ENCODE assay signal across 10 cellular contexts in genomic region chr7:5237286-5237685, GRCh38. TPM values are rescaled to one million over a fixed set of nuclear protein-coding genes. Genes with fewer than 3 reads are reported as not detected.
A peak's percentile ranks its signal among the peaks of the same experiment; 100 is the strongest.
DNase-seq lines count a peak whose midpoint lies in the region; ATAC-seq and TF ChIP-seq lines count a peak whose summit lies in the region.
"Had no signal": no experiment of that assay in that cellular context is flagged by ENCODE, and none has a peak within 500 bp of the region (broad histone marks: within the 10 kb centered on the region; RNA-seq: fewer than 3 reads in every experiment).

No MANE protein-coding gene starts in this region.

- ATAC-seq in naive thymus-derived CD4-positive, alpha-beta T cell: peak; percentile 64
- no peak for ATAC-seq in HG03025 (IDR thresholded peaks at IDR 0.05; ENCODE audit: low FRiP score, unreplicated experiment)

- BruUV-seq in PC-9 (replicated peaks; lab: Mats Ljungman, UMichigan): no TSS peak

- H3K4me1 ChIP-seq in fibroblast of lung (ENCODE audit: control insufficient read depth, extremely low read depth, insufficient read depth, low read length) (peaks cover 7% of the 10 kb centered on the region), PC-9 (replicated peaks; ENCODE audit: insufficient read depth) (peaks cover 19% of the 10 kb centered on the region)
- peaks cover 0 to 4% of the 10 kb centered on the region in 2 donors for H3K4me1 ChIP-seq in naive thymus-derived CD4-positive, alpha-beta T cell (ENCODE audit: control insufficient read depth in 2 of 2, insufficient read depth in 2 of 2, low read length in 2 of 2)

- DNase-seq in AG08395 (ENCODE audit: low spot score): peak; percentile 67
- DNase-seq in MV-4-11 (lab: John Stamatoyannopoulos, UW): peak; percentile 88
- DNase-seq in fibroblast of lung (ENCODE audit: low read depth in 2 of 2): peak; percentile 39 to 87
- no peak for DNase-seq in naive thymus-derived CD4-positive, alpha-beta T cell
- DNase-seq in NCI-H345 treated with DMSO at 0.1 percent for 48 hours (lab: John Stamatoyannopoulos, UW; ENCODE audit: unreplicated experiment): no peak
- DNase-seq in mesenteric fat pad (ENCODE audit: low spot score): no peak
- DNase-seq in PC-9: no peak
- DNase-seq: CD4-positive, CD25-positive, alpha-beta regulatory T cell; stimulated activated CD4-positive, alpha-beta T cell treated with anti-CD3 and anti-CD28 coated beads, Interleukin-15, amount 100 ng/mL, for 24 hours had no signal

- H3K9me3 ChIP-seq in fibroblast of lung (ENCODE audit: control insufficient read depth, insufficient read depth, low read depth, low read length) (no peaks in the 10 kb centered on the region), PC-9 (ENCODE audit: insufficient read depth, low read depth) (no peaks in the 10 kb centered on the region)
- H3K9me3 ChIP-seq in naive thymus-derived CD4-positive, alpha-beta T cell (ENCODE audit: control insufficient read depth in 2 of 3, low read length in 3 of 3): no peaks in the 10 kb centered on the region

- peaks cover 15 to 24% (median 17%) of the 10 kb centered on the region in 5 donors for H3K27me3 Mint-ChIP-seq in naive thymus-derived CD4-positive, alpha-beta T cell

- peak overlapping the region in 1 of 9 donors; percentile 14 for H3K27ac Mint-ChIP-seq in naive thymus-derived CD4-positive, alpha-beta T cell
- H3K27ac Mint-ChIP-seq: CD4-positive, CD25-positive, alpha-beta regulatory T cell had no signal

- H2AFZ ChIP-seq in fibroblast of lung (ENCODE audit: low read length) (peak overlapping the region; percentile 39), PC-9 (no peak overlapping the region)

- H3K79me2 ChIP-seq in fibroblast of lung (ENCODE audit: control insufficient read depth, insufficient read depth, low read length): no peaks in the 10 kb centered on the region
- no peaks in the 10 kb centered on the region for H3K79me2 ChIP-seq in PC-9 (ENCODE audit: low read depth)

- H3K4me2 ChIP-seq in fibroblast of lung (ENCODE audit: extremely low read depth, insufficient read depth, low read length) (peak overlapping the region; percentile 81), PC-9 (no peak overlapping the region)

- H3F3A ChIP-seq in PC-9 (ENCODE audit: insufficient read depth, low read depth): peaks cover 11% of the 10 kb centered on the region

- no peaks in the 10 kb centered on the region for H3K9me3 Mint-ChIP-seq in naive thymus-derived CD4-positive, alpha-beta T cell
- H3K9me3 Mint-ChIP-seq: CD4-positive, CD25-positive, alpha-beta regulatory T cell had no signal

- H3K9me2 ChIP-seq in PC-9 (ENCODE audit: insufficient read depth): no peaks in the 10 kb centered on the region

- no peaks in the 10 kb centered on the region for H3K36me3 Mint-ChIP-seq in naive thymus-derived CD4-positive, alpha-beta T cell

- H3K27ac ChIP-seq in fibroblast of lung (ENCODE audit: insufficient read depth, low read length): no peak overlapping the region
- no peak overlapping the region for H3K27ac ChIP-seq in naive thymus-derived CD4-positive, alpha-beta T cell (ENCODE audit: low read depth, low read length)
- no peak overlapping the region for H3K27ac ChIP-seq in PC-9

- TF ChIP-seq CTCF in fibroblast of lung (conservative IDR thresholded peaks at IDR 0.05 in 1 of 2, IDR thresholded peaks at IDR 0.05 in 1 of 2; ENCODE audit: low read depth in 1 of 2, low read length in 2 of 2): no peak
- no peak for TF ChIP-seq CTCF in PC-9 (conservative IDR thresholded peaks at IDR 0.05)

- CTCF ChIA-PET in naive thymus-derived CD4-positive, alpha-beta T cell (lab: Charles Lee): interaction anchor here (0.7 kb wide), 1 partner anchor 25 kb away, joined by 3 read pairs; no protein-coding TSS in a partner anchor
- CTCF ChIA-PET in PC-9 (lab: Charles Lee): interaction anchor here (0.6 kb wide), 1 partner anchor 17 kb away, joined by 6 read pairs; no protein-coding TSS in a partner anchor

- no peak overlapping the region for H3K4me3 Mint-ChIP-seq in naive thymus-derived CD4-positive, alpha-beta T cell
- H3K4me3 Mint-ChIP-seq: CD4-positive, CD25-positive, alpha-beta regulatory T cell had no signal

- intact Hi-C loops in naive thymus-derived CD4-positive, alpha-beta T cell (cut with micrococcal nuclease): no loop called here
- intact Hi-C loops in PC-9 (cut with micrococcal nuclease; ENCODE audit: unreplicated experiment): no loop called here

- POLR2A ChIA-PET in naive thymus-derived CD4-positive, alpha-beta T cell (lab: Charles Lee): no interaction called here
- POLR2A ChIA-PET in PC-9 (lab: Charles Lee; ENCODE audit: unreplicated experiment): no interaction called here

- peaks cover 14 to 31% (median 25%) of the 10 kb centered on the region in 7 donors for H3K4me1 Mint-ChIP-seq in naive thymus-derived CD4-positive, alpha-beta T cell

- no peak overlapping the region for H3K9ac ChIP-seq in fibroblast of lung (ENCODE audit: insufficient read depth, low read length)

- H3K27me3 ChIP-seq in fibroblast of lung (ENCODE audit: control insufficient read depth, insufficient read depth, low read length) (no peaks in the 10 kb centered on the region), PC-9 (ENCODE audit: insufficient read depth, low read depth) (no peaks in the 10 kb centered on the region)
- H3K27me3 ChIP-seq in naive thymus-derived CD4-positive, alpha-beta T cell (ENCODE audit: control insufficient read depth in 2 of 2, insufficient read depth in 2 of 2, low read length in 2 of 2): no peaks in the 10 kb centered on the region

- H3K36me3 ChIP-seq in fibroblast of lung (ENCODE audit: control insufficient read depth, insufficient read depth, low read length) (peaks cover 2% of the 10 kb centered on the region), PC-9 (ENCODE audit: low read depth) (no peaks in the 10 kb centered on the region)
- H3K36me3 ChIP-seq in naive thymus-derived CD4-positive, alpha-beta T cell (ENCODE audit: control insufficient read depth in 2 of 3, insufficient read depth in 3 of 3, low read length in 3 of 3): no peaks in the 10 kb centered on the region

- H4K20me1 ChIP-seq in fibroblast of lung (ENCODE audit: control insufficient read depth, extremely low read depth, insufficient read depth, low read length): no peaks in the 10 kb centered on the region
- no peaks in the 10 kb centered on the region for H4K20me1 ChIP-seq in PC-9 (ENCODE audit: insufficient read depth)

- H3K4me3 ChIP-seq in fibroblast of lung (replicated peaks in 1 of 4; ENCODE audit: control extremely low read depth in 1 of 4, insufficient read depth in 1 of 4, low read depth in 3 of 4, low read length in 4 of 4) (peak overlapping the region in 2 of 4 experiments; percentile 3 to 41), PC-9 (no peak overlapping the region)
- no peak overlapping the region for H3K4me3 ChIP-seq in naive thymus-derived CD4-positive, alpha-beta T cell (ENCODE audit: low read length)

RNA-seq across cellular contexts. Expression of gene SLC29A4, which starts 45.5 kb away (rescaled TPM):
- 5.1 and 6.4 TPM in 2 replicates for total RNA-seq in fibroblast of lung
- 1.0 and 1.8 TPM in 2 replicates for polyA plus RNA-seq in fibroblast of lung
- 2.9 and 6.2 TPM in 2 replicates for polyA plus RNA-seq in fibroblast of lung (2012)
- polyA minus RNA-seq in fibroblast of lung (ENCODE audit: low replicate concordance): 8.1 and 25.6 TPM in 2 replicates
- total RNA-seq in naive thymus-derived CD4-positive, alpha-beta T cell: 1 to 10 TPM in 1 of 5 experiments, under 1 TPM in 4; 0.11 to 1.3 (median 0.32) TPM
- polyA plus RNA-seq in naive thymus-derived CD4-positive, alpha-beta T cell: under 1 TPM in 1 of 2 donors, not detected in 1; 0.38 TPM
- total RNA-seq in mesenteric fat pad: 38.2 TPM
- total RNA-seq in PC-9 (2021): 7.9 and 10.3 TPM in 2 replicates

RNA-seq across cellular contexts. Expression of gene WIPI2, which starts 47.3 kb away (rescaled TPM):
- total RNA-seq in fibroblast of lung (55.0 and 60.9 TPM in 2 replicates), mesenteric fat pad (65.9 TPM), PC-9 (2021) (120 and 124 TPM in 2 replicates)
- 72.9 and 75.2 TPM in 2 replicates for polyA plus RNA-seq in fibroblast of lung
- polyA plus RNA-seq in fibroblast of lung (2012): 58.6 and 62.6 TPM in 2 replicates
- polyA minus RNA-seq in fibroblast of lung (ENCODE audit: low replicate concordance): 52.6 and 54.3 TPM in 2 replicates
- total RNA-seq in naive thymus-derived CD4-positive, alpha-beta T cell: 100 to 1,000 TPM in 2 of 5 experiments, 10 to 100 TPM in 3; 57.3 to 120 (median 87.1) TPM
- 100 to 1,000 TPM in 1 of 2 donors, 10 to 100 TPM in 1; 83.4 to 118 TPM for polyA plus RNA-seq in naive thymus-derived CD4-positive, alpha-beta T cell

Comparison
In these comparisons a context has a peak if more than half of its experiments do, and no peak if none do; other contexts are left out.
1. DNase-seq: peak in AG08395 (single experiment), MV-4-11 (single experiment) and fibroblast of lung (2 of 2); none in naive thymus-derived CD4-positive, alpha-beta T cell (0 of 9), NCI-H345 treated with DMSO at 0.1 percent for 48 hours (single experiment), mesenteric fat pad (single experiment) and PC-9 (0 of 2).